In genomic region chr1:88455857-88456256, GRCh38 we compare ENCODE assay signal across 27 cellular contexts.
"Had no signal": no experiment of that assay in that cellular context is flagged by ENCODE, and none has a peak within 500 bp of the region (broad histone marks: within the 10 kb centered on the region; RNA-seq: fewer than 3 reads in every experiment).

No MANE protein-coding gene starts in this region.

- H3K27ac Mint-ChIP-seq: activated CD8-positive, alpha-beta T cell treated with anti-CD3 and anti-CD28 coated beads for 36 hours; activated naive CD4-positive, alpha-beta T cell treated with anti-CD3 and anti-CD28 coated beads, Interleukin-2, amount 50 U/mL, for 24 hours had no signal

- H3K4me1 Mint-ChIP-seq: activated naive CD4-positive, alpha-beta T cell treated with anti-CD3 and anti-CD28 coated beads, Interleukin-2, amount 50 U/mL, for 24 hours had no signal

- H3K27me3 Mint-ChIP-seq: activated CD8-positive, alpha-beta T cell treated with anti-CD3 and anti-CD28 coated beads for 36 hours had no signal

- H3K27me3 ChIP-seq: breast epithelium had no signal

- H3K4me1 ChIP-seq: breast epithelium, SJSA1 had no signal

- DNase-seq: activated CD4-positive, alpha-beta T cell treated with anti-CD3 and anti-CD28 coated beads for 4 hours; activated CD8-positive, alpha-beta memory T cell treated with anti-CD3 and anti-CD28 coated beads, Interleukin-2, amount 50 U/mL, for 4 hours; activated CD8-positive, alpha-beta T cell treated with anti-CD3 and anti-CD28 coated beads for 36 hours; activated effector memory CD4-positive, alpha-beta T cell treated with Interleukin-2 at 50 U/mL for 16 hours; activated naive CD4-positive, alpha-beta T cell; activated T-cell treated with anti-CD3 and anti-CD28 coated beads, Interleukin-2, amount 50 U/mL, for 1 hour; aorta; caudate nucleus; Karpas-422; MM.1S; NCI-H1048; NCI-H146; NCI-H187 treated with DMSO at 0.1 percent for 48 hours; NCI-H2081 treated with DMSO at 0.1 percent for 48 hours; NCI-H446; NCI-H524; RPMI8226; T-helper 2 cell; T1000; WERI-Rb-1 had no signal

- H3K4me3 Mint-ChIP-seq: activated CD8-positive, alpha-beta T cell treated with anti-CD3 and anti-CD28 coated beads for 36 hours; activated naive CD4-positive, alpha-beta T cell treated with anti-CD3 and anti-CD28 coated beads, Interleukin-2, amount 50 U/mL, for 24 hours had no signal

- H3K9me3 ChIP-seq: breast epithelium, SJSA1 had no signal

- H3K36me3 ChIP-seq: breast epithelium, SJSA1, WERI-Rb-1 had no signal

- H3K4me3 ChIP-seq: breast epithelium, K562, SJSA1 had no signal

- H3K9me3 Mint-ChIP-seq: activated CD8-positive, alpha-beta T cell treated with anti-CD3 and anti-CD28 coated beads for 36 hours; activated naive CD4-positive, alpha-beta T cell treated with anti-CD3 and anti-CD28 coated beads, Interleukin-2, amount 50 U/mL, for 24 hours had no signal

- H3K27ac ChIP-seq: breast epithelium, SJSA1, WERI-Rb-1 had no signal

- ATAC-seq: activated CD4-positive, CD25-positive, alpha-beta regulatory T cell treated with anti-CD3 and anti-CD28 coated beads, Interleukin-2, amount 50 U/mL, for 24 hours; activated CD8-positive, alpha-beta T cell treated with anti-CD3 and anti-CD28 coated beads for 36 hours; K562; Panc1; Right ventricle myocardium inferior had no signal

- H3K36me3 Mint-ChIP-seq: activated naive CD4-positive, alpha-beta T cell treated with anti-CD3 and anti-CD28 coated beads, Interleukin-2, amount 50 U/mL, for 24 hours had no signal
